Comparison of ENCODE assay signal across 1 cellular context in the genomic region with DNA sequence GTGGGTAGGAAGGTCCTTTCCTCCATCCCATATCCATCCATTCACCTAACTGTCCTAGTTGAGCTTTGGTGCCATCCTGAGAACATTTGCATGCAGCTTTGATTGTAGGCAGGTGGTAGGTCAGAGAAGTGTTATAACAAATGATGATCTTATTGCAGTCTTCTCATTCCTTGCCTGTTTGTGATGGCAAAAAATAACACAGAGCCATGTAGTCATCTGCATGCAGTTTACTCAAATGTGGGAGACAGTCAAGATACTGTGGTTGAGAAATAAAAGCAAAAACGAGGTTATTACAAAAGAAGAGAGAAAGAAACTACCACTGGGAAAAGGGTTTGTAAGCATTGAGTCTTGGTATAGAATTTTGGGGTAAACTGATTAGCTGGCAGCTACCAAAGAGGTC.
TF ChIP-seq lines count a peak whose summit lies in the region.

No MANE protein-coding gene starts in this region.

TF ChIP-seq in IMR-90, 13 proteins besides CTCF, POLR2A, EP300 and RAD21 (continued from another document):
- TF ChIP-seq MAZ (IDR thresholded peaks at IDR 0.05; ENCODE audit: borderline replicate concordance, low read depth, low read length) (no peak), CEBPB (IDR thresholded peaks at IDR 0.05; ENCODE audit: low read depth, low read length) (no peak), CHD1 (IDR thresholded peaks at IDR 0.05; ENCODE audit: low read depth, low read length) (no peak), RFX5 (IDR thresholded peaks at IDR 0.05; ENCODE audit: low read depth, low read length) (no peak), MXI1 (IDR thresholded peaks at IDR 0.05; ENCODE audit: borderline replicate concordance, low read depth, low read length) (no peak), NFE2L2 (IDR thresholded peaks at IDR 0.05; ENCODE audit: low read depth, low read length) (no peak)
- TF ChIP-seq, protein P1, sequence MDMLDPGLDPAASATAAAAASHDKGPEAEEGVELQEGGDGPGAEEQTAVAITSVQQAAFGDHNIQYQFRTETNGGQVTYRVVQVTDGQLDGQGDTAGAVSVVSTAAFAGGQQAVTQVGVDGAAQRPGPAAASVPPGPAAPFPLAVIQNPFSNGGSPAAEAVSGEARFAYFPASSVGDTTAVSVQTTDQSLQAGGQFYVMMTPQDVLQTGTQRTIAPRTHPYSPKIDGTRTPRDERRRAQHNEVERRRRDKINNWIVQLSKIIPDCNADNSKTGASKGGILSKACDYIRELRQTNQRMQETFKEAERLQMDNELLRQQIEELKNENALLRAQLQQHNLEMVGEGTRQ (IDR thresholded peaks at IDR 0.05; ENCODE audit: low read depth, low read length), result no peak
- TF ChIP-seq, protein P2, sequence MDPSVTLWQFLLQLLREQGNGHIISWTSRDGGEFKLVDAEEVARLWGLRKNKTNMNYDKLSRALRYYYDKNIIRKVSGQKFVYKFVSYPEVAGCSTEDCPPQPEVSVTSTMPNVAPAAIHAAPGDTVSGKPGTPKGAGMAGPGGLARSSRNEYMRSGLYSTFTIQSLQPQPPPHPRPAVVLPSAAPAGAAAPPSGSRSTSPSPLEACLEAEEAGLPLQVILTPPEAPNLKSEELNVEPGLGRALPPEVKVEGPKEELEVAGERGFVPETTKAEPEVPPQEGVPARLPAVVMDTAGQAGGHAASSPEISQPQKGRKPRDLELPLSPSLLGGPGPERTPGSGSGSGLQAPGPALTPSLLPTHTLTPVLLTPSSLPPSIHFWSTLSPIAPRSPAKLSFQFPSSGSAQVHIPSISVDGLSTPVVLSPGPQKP (IDR thresholded peaks at IDR 0.05; ENCODE audit: borderline replicate concordance, low read depth, low read length), result no peak
